Comparison of ENCODE assay signal across 1 cellular context in the genomic region with DNA sequence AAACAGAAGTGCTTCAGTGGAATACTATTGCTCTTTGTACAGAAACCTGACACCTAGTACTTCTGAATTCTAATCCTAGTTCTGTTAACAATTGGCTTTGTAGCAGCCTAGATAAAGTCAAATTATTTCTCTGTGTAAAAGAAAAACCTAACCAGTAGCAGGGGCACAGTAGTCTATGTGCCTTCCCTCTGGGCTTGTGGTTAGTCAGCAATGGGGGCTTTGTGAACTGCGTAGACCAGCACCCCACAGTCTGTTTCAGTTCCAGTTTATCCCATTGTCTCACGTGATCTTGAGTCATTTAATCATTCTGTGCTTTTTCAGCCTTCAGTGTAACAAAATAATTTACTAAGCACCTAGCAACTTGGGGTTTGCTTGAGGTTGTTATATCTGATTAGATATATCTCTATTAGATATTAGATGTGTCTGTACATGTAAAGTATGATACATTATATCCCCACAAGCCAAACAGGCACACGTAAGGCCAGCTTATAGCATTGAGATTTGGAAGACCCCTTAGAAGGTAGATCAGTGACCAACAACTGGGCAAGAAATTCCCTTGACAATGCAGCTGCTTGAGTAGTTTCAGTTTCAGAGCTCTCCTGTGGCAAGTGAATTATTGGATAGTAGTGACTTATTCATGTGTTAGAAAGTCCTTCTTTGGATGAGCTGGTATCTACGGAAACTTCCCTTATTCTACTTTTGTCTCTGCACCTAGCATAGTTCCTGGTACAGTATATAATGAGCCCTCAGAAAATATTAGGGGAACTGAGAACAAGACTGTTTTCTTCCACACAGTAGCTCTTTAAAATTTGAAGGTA.
TF ChIP-seq lines count a peak whose summit lies in the region.

No MANE protein-coding gene starts in this region.

TF ChIP-seq in GM12878, 131 proteins besides CTCF, POLR2A, EP300 and RAD21 (continued from another document and continues in another):
- TF ChIP-seq HCFC1 (IDR thresholded peaks at IDR 0.05; ENCODE audit: low read length) (peak; percentile 57), LARP7 (IDR thresholded peaks at IDR 0.05) (0 out of 2 replicates have a peak, but pooled peaks have one; percentile 20), FOS (IDR thresholded peaks at IDR 0.05; ENCODE audit: borderline replicate concordance, extremely low read depth, insufficient read length) (no peak), ESRRA (IDR thresholded peaks at IDR 0.05; ENCODE audit: low read length) (peak; percentile 28; the same call in 1 of the 2 replicates), POU2F2 (IDR thresholded peaks at IDR 0.05; ENCODE audit: borderline replicate concordance, low read depth, low read length) (peak; percentile 77), SPI1 (IDR thresholded peaks at IDR 0.05; ENCODE audit: borderline replicate concordance, insufficient read depth, low read depth, low read length) (peak; percentile 93), IKZF2 (IDR thresholded peaks at IDR 0.05) (peak; percentile 95 to 97), POLR2AphosphoS5 (IDR thresholded peaks at IDR 0.05; ENCODE audit: low read length) (peak; percentile 14), STAT3 (IDR thresholded peaks at IDR 0.05; ENCODE audit: low read depth, low read length) (peak; percentile 90), MTA2 (IDR thresholded peaks at IDR 0.05; ENCODE audit: low read depth) (peak; percentile 85), NFIC (IDR thresholded peaks at IDR 0.05; ENCODE audit: low read depth, low read length) (peak; percentile 92), ATF7 (IDR thresholded peaks at IDR 0.05; ENCODE audit: low read depth) (peak; percentile 78), CBFB (IDR thresholded peaks at IDR 0.05; ENCODE audit: low read depth) (peak; percentile 93), PML (IDR thresholded peaks at IDR 0.05; ENCODE audit: low read length) (peak; percentile 62; the same call in 1 of the 2 replicates), ZSCAN29 (IDR thresholded peaks at IDR 0.05) (peak; percentile 100), POLR2AphosphoS2 (IDR thresholded peaks at IDR 0.05; ENCODE audit: low read depth, low read length) (0 out of 2 replicates have a peak, but pooled peaks have one; percentile 34), WRNIP1 (IDR thresholded peaks at IDR 0.05; ENCODE audit: borderline replicate concordance, low read depth, low read length) (no peak), RAD51 (IDR thresholded peaks at IDR 0.05) (peak; percentile 95), EZH2 (IDR thresholded peaks at IDR 0.05; ENCODE audit: borderline replicate concordance, control insufficient read depth, low read depth, low read length) (no peak), SMAD5 (IDR thresholded peaks at IDR 0.05; ENCODE audit: low read depth) (no peak), EED (IDR thresholded peaks at IDR 0.05; ENCODE audit: low read depth) (peak; percentile 94), NR2F1 (conservative IDR thresholded peaks at IDR 0.05) (peak; percentile 50; the same call in 1 of the 2 replicates), ZZZ3 (IDR thresholded peaks at IDR 0.05; ENCODE audit: control insufficient read depth, insufficient read length, low read depth) (no peak), PAX5 (IDR thresholded peaks at IDR 0.05; ENCODE audit: borderline replicate concordance, low read depth, low read length) (peak; percentile 90)
- TF ChIP-seq, protein P1, sequence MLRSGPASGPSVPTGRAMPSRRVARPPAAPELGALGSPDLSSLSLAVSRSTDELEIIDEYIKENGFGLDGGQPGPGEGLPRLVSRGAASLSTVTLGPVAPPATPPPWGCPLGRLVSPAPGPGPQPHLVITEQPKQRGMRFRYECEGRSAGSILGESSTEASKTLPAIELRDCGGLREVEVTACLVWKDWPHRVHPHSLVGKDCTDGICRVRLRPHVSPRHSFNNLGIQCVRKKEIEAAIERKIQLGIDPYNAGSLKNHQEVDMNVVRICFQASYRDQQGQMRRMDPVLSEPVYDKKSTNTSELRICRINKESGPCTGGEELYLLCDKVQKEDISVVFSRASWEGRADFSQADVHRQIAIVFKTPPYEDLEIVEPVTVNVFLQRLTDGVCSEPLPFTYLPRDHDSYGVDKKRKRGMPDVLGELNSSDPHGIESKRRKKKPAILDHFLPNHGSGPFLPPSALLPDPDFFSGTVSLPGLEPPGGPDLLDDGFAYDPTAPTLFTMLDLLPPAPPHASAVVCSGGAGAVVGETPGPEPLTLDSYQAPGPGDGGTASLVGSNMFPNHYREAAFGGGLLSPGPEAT (IDR thresholded peaks at IDR 0.05; ENCODE audit: low read depth): peak; percentile 84; the same call in 1 of the 2 replicates
- TF ChIP-seq, protein P2, sequence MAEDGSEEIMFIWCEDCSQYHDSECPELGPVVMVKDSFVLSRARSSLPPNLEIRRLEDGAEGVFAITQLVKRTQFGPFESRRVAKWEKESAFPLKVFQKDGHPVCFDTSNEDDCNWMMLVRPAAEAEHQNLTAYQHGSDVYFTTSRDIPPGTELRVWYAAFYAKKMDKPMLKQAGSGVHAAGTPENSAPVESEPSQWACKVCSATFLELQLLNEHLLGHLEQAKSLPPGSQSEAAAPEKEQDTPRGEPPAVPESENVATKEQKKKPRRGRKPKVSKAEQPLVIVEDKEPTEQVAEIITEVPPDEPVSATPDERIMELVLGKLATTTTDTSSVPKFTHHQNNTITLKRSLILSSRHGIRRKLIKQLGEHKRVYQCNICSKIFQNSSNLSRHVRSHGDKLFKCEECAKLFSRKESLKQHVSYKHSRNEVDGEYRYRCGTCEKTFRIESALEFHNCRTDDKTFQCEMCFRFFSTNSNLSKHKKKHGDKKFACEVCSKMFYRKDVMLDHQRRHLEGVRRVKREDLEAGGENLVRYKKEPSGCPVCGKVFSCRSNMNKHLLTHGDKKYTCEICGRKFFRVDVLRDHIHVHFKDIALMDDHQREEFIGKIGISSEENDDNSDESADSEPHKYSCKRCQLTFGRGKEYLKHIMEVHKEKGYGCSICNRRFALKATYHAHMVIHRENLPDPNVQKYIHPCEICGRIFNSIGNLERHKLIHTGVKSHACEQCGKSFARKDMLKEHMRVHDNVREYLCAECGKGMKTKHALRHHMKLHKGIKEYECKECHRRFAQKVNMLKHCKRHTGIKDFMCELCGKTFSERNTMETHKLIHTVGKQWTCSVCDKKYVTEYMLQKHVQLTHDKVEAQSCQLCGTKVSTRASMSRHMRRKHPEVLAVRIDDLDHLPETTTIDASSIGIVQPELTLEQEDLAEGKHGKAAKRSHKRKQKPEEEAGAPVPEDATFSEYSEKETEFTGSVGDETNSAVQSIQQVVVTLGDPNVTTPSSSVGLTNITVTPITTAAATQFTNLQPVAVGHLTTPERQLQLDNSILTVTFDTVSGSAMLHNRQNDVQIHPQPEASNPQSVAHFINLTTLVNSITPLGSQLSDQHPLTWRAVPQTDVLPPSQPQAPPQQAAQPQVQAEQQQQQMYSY (CRISPR knock-in tag; IDR thresholded peaks at IDR 0.05): no peak; the same call in 1 of the 2 replicates
- TF ChIP-seq, protein P3, sequence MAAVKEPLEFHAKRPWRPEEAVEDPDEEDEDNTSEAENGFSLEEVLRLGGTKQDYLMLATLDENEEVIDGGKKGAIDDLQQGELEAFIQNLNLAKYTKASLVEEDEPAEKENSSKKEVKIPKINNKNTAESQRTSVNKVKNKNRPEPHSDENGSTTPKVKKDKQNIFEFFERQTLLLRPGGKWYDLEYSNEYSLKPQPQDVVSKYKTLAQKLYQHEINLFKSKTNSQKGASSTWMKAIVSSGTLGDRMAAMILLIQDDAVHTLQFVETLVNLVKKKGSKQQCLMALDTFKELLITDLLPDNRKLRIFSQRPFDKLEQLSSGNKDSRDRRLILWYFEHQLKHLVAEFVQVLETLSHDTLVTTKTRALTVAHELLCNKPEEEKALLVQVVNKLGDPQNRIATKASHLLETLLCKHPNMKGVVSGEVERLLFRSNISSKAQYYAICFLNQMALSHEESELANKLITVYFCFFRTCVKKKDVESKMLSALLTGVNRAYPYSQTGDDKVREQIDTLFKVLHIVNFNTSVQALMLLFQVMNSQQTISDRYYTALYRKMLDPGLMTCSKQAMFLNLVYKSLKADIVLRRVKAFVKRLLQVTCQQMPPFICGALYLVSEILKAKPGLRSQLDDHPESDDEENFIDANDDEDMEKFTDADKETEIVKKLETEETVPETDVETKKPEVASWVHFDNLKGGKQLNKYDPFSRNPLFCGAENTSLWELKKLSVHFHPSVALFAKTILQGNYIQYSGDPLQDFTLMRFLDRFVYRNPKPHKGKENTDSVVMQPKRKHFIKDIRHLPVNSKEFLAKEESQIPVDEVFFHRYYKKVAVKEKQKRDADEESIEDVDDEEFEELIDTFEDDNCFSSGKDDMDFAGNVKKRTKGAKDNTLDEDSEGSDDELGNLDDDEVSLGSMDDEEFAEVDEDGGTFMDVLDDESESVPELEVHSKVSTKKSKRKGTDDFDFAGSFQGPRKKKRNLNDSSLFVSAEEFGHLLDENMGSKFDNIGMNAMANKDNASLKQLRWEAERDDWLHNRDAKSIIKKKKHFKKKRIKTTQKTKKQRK (IDR thresholded peaks at IDR 0.05; ENCODE audit: low read depth, low read length): no peak
- TF ChIP-seq, protein P4, sequence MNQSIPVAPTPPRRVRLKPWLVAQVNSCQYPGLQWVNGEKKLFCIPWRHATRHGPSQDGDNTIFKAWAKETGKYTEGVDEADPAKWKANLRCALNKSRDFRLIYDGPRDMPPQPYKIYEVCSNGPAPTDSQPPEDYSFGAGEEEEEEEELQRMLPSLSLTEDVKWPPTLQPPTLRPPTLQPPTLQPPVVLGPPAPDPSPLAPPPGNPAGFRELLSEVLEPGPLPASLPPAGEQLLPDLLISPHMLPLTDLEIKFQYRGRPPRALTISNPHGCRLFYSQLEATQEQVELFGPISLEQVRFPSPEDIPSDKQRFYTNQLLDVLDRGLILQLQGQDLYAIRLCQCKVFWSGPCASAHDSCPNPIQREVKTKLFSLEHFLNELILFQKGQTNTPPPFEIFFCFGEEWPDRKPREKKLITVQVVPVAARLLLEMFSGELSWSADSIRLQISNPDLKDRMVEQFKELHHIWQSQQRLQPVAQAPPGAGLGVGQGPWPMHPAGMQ (IDR thresholded peaks at IDR 0.05; ENCODE audit: borderline replicate concordance): no peak
- TF ChIP-seq, protein P5, sequence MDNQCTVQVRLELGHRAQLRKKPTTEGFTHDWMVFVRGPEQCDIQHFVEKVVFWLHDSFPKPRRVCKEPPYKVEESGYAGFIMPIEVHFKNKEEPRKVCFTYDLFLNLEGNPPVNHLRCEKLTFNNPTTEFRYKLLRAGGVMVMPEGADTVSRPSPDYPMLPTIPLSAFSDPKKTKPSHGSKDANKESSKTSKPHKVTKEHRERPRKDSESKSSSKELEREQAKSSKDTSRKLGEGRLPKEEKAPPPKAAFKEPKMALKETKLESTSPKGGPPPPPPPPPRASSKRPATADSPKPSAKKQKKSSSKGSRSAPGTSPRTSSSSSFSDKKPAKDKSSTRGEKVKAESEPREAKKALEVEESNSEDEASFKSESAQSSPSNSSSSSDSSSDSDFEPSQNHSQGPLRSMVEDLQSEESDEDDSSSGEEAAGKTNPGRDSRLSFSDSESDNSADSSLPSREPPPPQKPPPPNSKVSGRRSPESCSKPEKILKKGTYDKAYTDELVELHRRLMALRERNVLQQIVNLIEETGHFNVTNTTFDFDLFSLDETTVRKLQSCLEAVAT (IDR thresholded peaks at IDR 0.05): peak; percentile 28; the same call in 1 of the 2 replicates
- TF ChIP-seq, protein P6, sequence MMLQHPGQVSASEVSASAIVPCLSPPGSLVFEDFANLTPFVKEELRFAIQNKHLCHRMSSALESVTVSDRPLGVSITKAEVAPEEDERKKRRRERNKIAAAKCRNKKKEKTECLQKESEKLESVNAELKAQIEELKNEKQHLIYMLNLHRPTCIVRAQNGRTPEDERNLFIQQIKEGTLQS (IDR thresholded peaks at IDR 0.05; ENCODE audit: borderline replicate concordance, extremely low read depth, low read depth, low read length): no peak
- TF ChIP-seq, protein P7, sequence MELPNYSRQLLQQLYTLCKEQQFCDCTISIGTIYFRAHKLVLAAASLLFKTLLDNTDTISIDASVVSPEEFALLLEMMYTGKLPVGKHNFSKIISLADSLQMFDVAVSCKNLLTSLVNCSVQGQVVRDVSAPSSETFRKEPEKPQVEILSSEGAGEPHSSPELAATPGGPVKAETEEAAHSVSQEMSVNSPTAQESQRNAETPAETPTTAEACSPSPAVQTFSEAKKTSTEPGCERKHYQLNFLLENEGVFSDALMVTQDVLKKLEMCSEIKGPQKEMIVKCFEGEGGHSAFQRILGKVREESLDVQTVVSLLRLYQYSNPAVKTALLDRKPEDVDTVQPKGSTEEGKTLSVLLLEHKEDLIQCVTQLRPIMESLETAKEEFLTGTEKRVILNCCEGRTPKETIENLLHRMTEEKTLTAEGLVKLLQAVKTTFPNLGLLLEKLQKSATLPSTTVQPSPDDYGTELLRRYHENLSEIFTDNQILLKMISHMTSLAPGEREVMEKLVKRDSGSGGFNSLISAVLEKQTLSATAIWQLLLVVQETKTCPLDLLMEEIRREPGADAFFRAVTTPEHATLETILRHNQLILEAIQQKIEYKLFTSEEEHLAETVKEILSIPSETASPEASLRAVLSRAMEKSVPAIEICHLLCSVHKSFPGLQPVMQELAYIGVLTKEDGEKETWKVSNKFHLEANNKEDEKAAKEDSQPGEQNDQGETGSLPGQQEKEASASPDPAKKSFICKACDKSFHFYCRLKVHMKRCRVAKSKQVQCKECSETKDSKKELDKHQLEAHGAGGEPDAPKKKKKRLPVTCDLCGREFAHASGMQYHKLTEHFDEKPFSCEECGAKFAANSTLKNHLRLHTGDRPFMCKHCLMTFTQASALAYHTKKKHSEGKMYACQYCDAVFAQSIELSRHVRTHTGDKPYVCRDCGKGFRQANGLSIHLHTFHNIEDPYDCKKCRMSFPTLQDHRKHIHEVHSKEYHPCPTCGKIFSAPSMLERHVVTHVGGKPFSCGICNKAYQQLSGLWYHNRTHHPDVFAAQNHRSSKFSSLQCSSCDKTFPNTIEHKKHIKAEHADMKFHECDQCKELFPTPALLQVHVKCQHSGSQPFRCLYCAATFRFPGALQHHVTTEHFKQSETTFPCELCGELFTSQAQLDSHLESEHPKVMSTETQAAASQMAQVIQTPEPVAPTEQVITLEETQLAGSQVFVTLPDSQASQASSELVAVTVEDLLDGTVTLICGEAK (IDR thresholded peaks at IDR 0.05; ENCODE audit: borderline replicate concordance): no peak; the same call in 1 of the 2 replicates
- TF ChIP-seq, protein P8, sequence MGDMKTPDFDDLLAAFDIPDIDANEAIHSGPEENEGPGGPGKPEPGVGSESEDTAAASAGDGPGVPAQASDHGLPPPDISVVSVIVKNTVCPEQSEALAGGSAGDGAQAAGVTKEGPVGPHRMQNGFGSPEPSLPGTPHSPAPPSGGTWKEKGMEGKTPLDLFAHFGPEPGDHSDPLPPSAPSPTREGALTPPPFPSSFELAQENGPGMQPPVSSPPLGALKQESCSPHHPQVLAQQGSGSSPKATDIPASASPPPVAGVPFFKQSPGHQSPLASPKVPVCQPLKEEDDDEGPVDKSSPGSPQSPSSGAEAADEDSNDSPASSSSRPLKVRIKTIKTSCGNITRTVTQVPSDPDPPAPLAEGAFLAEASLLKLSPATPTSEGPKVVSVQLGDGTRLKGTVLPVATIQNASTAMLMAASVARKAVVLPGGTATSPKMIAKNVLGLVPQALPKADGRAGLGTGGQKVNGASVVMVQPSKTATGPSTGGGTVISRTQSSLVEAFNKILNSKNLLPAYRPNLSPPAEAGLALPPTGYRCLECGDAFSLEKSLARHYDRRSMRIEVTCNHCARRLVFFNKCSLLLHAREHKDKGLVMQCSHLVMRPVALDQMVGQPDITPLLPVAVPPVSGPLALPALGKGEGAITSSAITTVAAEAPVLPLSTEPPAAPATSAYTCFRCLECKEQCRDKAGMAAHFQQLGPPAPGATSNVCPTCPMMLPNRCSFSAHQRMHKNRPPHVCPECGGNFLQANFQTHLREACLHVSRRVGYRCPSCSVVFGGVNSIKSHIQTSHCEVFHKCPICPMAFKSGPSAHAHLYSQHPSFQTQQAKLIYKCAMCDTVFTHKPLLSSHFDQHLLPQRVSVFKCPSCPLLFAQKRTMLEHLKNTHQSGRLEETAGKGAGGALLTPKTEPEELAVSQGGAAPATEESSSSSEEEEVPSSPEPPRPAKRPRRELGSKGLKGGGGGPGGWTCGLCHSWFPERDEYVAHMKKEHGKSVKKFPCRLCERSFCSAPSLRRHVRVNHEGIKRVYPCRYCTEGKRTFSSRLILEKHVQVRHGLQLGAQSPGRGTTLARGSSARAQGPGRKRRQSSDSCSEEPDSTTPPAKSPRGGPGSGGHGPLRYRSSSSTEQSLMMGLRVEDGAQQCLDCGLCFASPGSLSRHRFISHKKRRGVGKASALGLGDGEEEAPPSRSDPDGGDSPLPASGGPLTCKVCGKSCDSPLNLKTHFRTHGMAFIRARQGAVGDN (IDR thresholded peaks at IDR 0.05): peak; percentile 62
